ENCODE assay signal across 1 cellular context in the genomic region with DNA sequence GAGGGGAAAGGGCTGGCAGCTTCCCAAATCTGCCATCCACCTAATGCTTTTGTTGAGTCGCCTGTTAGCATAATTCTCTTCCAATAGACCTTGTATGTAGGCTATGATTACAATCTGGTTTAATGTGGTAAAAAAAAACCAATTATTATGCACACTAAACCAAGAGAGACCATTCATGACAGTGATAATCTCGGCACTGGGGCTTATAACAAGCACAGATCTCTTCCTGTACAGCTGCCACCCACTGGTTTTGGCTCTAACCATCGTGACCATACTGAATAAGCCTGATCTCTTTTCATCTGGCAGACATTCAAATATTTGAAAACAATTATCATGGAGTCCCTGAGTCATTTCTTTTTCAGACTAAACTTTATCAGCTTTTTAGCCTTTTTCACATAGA.
TF ChIP-seq lines count a peak whose summit lies in the region.

No MANE protein-coding gene starts in this region.

TF ChIP-seq in IMR-90, 13 proteins besides CTCF, POLR2A, EP300 and RAD21:
- TF ChIP-seq SMC3 (IDR thresholded peaks at IDR 0.05; ENCODE audit: low read depth, low read length): no peak
- no peak for TF ChIP-seq USF2 (IDR thresholded peaks at IDR 0.05; ENCODE audit: low read depth, low read length)
- no peak for TF ChIP-seq CEBPB (IDR thresholded peaks at IDR 0.05; ENCODE audit: low read depth, low read length)
- no peak for TF ChIP-seq FOS (IDR thresholded peaks at IDR 0.05; ENCODE audit: low read depth, low read length)
- TF ChIP-seq, protein P1, sequence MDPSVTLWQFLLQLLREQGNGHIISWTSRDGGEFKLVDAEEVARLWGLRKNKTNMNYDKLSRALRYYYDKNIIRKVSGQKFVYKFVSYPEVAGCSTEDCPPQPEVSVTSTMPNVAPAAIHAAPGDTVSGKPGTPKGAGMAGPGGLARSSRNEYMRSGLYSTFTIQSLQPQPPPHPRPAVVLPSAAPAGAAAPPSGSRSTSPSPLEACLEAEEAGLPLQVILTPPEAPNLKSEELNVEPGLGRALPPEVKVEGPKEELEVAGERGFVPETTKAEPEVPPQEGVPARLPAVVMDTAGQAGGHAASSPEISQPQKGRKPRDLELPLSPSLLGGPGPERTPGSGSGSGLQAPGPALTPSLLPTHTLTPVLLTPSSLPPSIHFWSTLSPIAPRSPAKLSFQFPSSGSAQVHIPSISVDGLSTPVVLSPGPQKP (IDR thresholded peaks at IDR 0.05; ENCODE audit: borderline replicate concordance, low read depth, low read length): no peak
- no peak for TF ChIP-seq BHLHE40 (IDR thresholded peaks at IDR 0.05; ENCODE audit: low read depth, low read length)
- no peak for TF ChIP-seq MAFK (IDR thresholded peaks at IDR 0.05; ENCODE audit: low read depth, low read length)
- no peak for TF ChIP-seq MAZ (IDR thresholded peaks at IDR 0.05; ENCODE audit: borderline replicate concordance, low read depth, low read length)
- no peak for TF ChIP-seq NFE2L2 (IDR thresholded peaks at IDR 0.05; ENCODE audit: low read depth, low read length)
- no peak for TF ChIP-seq RCOR1 (IDR thresholded peaks at IDR 0.05; ENCODE audit: insufficient replicate concordance, low read length)
- no peak for TF ChIP-seq MXI1 (IDR thresholded peaks at IDR 0.05; ENCODE audit: borderline replicate concordance, low read depth, low read length)
- TF ChIP-seq CHD1 (IDR thresholded peaks at IDR 0.05; ENCODE audit: low read depth, low read length): no peak
- TF ChIP-seq RFX5 (IDR thresholded peaks at IDR 0.05; ENCODE audit: low read depth, low read length): no peak
